In the genomic region with DNA sequence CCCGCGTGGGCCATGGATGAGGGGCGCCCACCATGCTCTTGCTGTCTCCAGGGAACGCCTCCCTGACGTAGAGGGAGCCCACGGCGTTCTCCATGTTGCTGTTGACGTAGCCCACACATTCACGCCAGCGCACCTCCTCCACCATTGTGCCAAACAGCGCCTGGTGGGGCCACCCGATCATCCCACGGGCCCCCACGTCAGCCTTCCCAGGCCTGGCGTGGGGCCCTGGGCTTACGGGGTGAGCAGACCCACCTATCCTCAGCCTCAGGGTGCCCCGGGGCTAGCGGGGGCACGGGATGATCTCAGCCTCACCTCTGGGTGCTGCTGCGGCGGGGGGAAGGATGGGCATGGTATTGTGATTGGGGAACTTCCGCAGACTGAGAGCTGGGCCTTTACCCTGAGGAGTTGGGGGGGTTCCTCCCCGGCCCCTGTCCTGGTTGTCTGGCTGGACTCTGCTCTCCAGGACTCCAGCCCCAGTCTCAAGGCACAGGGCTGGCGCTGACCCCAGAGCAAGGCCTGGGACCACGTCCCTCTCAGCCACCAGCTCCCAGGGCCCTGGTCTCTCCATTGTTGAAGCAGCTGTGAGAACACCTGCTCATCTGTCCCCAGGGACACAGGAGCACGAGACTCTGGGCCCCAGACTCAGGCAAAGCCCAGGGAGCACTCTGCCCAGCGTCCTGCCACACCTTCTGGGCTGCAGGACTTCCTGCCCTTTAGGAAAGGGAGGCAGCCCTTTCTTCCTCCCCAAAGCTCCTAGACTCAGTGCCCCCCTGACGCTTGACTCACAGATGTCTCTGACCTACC, we compare ENCODE assay signal across 23 cellular contexts.
DNase-seq lines count a peak whose midpoint lies in the region; ATAC-seq and FAIRE-seq lines count a peak whose summit lies in the region.
"Had no signal": no experiment of that assay in that cellular context is flagged by ENCODE, and none has a peak within 500 bp of the region (broad histone marks: within the 10 kb centered on the region; RNA-seq: fewer than 3 reads in every experiment).

No MANE protein-coding gene starts in this region.

- peaks cover 12% of the 10 kb centered on the region for H3K27me3 Mint-ChIP-seq in memory B cell

- peak; percentile 35 for ATAC-seq in memory B cell (ENCODE audit: low read depth)
- no peak for ATAC-seq in GM18517 (IDR thresholded peaks at IDR 0.05; ENCODE audit: unreplicated experiment)
- ATAC-seq: heart right ventricle had no signal

- FAIRE-seq in RCC 7860 (lab: Jason Lieb, UNC), result no peak
- FAIRE-seq: endometrium had no signal

- H3K36me3 Mint-ChIP-seq in memory B cell, result peaks cover 3% of the 10 kb centered on the region

- no peak overlapping the region for H3K27ac Mint-ChIP-seq in memory B cell
- H3K27ac Mint-ChIP-seq: progenitor cell of endocrine pancreas had no signal

- peak; percentile 41 for DNase-seq in DMS 273 (lab: John Stamatoyannopoulos, UW; ENCODE audit: unreplicated experiment)
- DNase-seq in DMS 273 treated with DMSO at 0.1 percent for 48 hours (lab: John Stamatoyannopoulos, UW), result no peak
- DNase-seq in 8988T, result peak; percentile 8
- peak; percentile 66 for DNase-seq in NCI-H2171 (lab: John Stamatoyannopoulos, UW)
- no peak for DNase-seq in memory B cell (ENCODE audit: low spot score in 2 of 2)
- DNase-seq in effector CD4-positive, alpha-beta T cell, result no peak
- no peak for DNase-seq in RCC 7860 (ENCODE audit: low spot score)
- DNase-seq: activated naive CD4-positive, alpha-beta T cell; activated T-cell treated with anti-CD3 and anti-CD28 coated beads for 4 hours; anterior cingulate cortex; BE2C; DMS79; mammary epithelial cell; MG63; naive B cell; NCI-H2029; NCI-H748 treated with DMSO at 0.1 percent for 48 hours; SW 1271; testis had no signal

- H3K4me3 Mint-ChIP-seq in memory B cell, result no peak overlapping the region
- H3K4me3 Mint-ChIP-seq: naive B cell had no signal

- H3K9me3 Mint-ChIP-seq in memory B cell, result peaks cover 4% of the 10 kb centered on the region

- H3K4me1 Mint-ChIP-seq in memory B cell, result peaks cover 13% of the 10 kb centered on the region

Comparison
In these comparisons a context has a peak if more than half of its experiments do, and no peak if none do; other contexts are left out.
1. DNase-seq: peak in DMS 273 (single experiment), 8988T (single experiment) and NCI-H2171 (single experiment); none in DMS 273 treated with DMSO at 0.1 percent for 48 hours (single experiment), memory B cell (0 of 2), effector CD4-positive, alpha-beta T cell (single experiment) and RCC 7860 (single experiment).